Comparison of ENCODE assay signal across 8 cellular contexts in the genomic region with DNA sequence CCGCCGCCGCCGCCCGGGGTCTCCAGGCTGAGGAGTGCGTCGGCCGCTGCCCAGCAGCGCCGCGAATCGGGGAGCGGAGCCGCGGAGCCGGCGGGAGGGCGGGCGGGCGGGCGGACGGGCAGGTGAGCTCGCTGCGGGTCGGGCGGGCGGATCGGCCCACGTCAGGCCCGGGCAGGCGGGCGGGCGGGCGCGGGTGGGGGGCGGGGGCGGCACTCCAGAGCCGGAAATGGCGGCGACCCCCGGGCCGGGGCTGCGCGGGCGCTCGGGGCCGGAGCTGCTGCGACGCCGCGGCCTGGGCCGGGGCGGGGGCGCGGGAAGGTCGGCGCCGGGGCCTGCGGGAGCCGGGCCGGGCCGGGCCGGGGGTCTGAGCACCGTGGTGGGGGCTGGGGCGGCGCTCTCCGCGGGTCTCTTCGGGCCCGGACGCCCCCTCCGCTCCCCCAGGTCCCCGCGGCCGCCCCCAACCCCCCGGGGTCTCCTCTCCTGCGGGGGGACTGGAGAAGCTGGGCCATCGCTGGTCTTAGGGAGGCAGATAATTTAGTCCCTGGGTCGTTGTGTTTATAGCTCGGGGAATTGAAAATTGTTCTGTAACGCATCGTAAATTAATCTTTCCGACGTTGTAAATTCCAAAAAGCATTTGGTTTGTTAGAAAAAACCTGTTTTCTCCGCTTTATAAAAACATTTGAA. TPM values are rescaled to one million over a fixed set of nuclear protein-coding genes. Genes with fewer than 3 reads are reported as not detected.
A peak's percentile ranks its signal among the peaks of the same experiment; 100 is the strongest.
DNase-seq lines count a peak whose midpoint lies in the region; ATAC-seq and TF ChIP-seq lines count a peak whose summit lies in the region.

No MANE protein-coding gene starts in this region.

- H3K9me3 ChIP-seq in liver (ENCODE audit: control insufficient read depth in 4 of 4, low read length in 3 of 4): no peaks in the 10 kb centered on the region
- H3K9me3 ChIP-seq in upper lobe of left lung: no peaks in the 10 kb centered on the region

- WGBS in liver: under 1% methylated on average over 85 of the region's 85 CpGs
- WGBS in upper lobe of left lung, 2 donors: 0 to 2% methylated on average over 9 to 12 of the region's 85 CpGs

- H3K27ac Mint-ChIP-seq in activated naive CD8-positive, alpha-beta T cell: peak overlapping the region; percentile 96

- DNase-seq in upper lobe of left lung (peak in 1 of 2 donors; percentile 89), cortex of kidney (lab: John Stamatoyannopoulos, UW) (no peak), NOMO-1 treated with dmso at 0.1 percent for 144 hours (lab: John Stamatoyannopoulos, UW; ENCODE audit: unreplicated experiment) (no peak)

- peaks cover 3 to 36% (median 25%) of the 10 kb centered on the region in 4 donors for H3K4me1 ChIP-seq in liver (ENCODE audit: control insufficient read depth in 4 of 4, insufficient read depth in 4 of 4, low read length in 3 of 4)
- peaks cover 40 to 64% (median 45%) of the 10 kb centered on the region in 4 donors for H3K4me1 ChIP-seq in upper lobe of left lung

- peak overlapping the region; percentile 96 for H3K4me3 Mint-ChIP-seq in activated naive CD8-positive, alpha-beta T cell

- TF ChIP-seq EP300 in upper lobe of left lung (IDR thresholded peaks at IDR 0.05): no peak

- TF ChIP-seq CTCF in liver (IDR thresholded peaks at IDR 0.05; ENCODE audit: low read depth, low read length, missing input control) (no peak), upper lobe of left lung (IDR thresholded peaks at IDR 0.05) (no peak)

- no peaks in the 10 kb centered on the region for H3K9me3 Mint-ChIP-seq in activated naive CD8-positive, alpha-beta T cell (ENCODE audit: low read depth)

- H3K4me3 ChIP-seq in liver (ENCODE audit: low read depth in 1 of 3, low read length in 3 of 3) (peak overlapping the region; percentile 31 to 94 (median 90)), upper lobe of left lung (peak overlapping the region; percentile 56 to 75 (median 71))

- H3K36me3 Mint-ChIP-seq in activated naive CD8-positive, alpha-beta T cell: peaks cover 2% of the 10 kb centered on the region

- peak overlapping the region; percentile 64 to 93 for H3K9ac ChIP-seq in liver (ENCODE audit: low read depth in 1 of 2, low read length in 2 of 2)

- ATAC-seq in GM18867 (IDR thresholded peaks at IDR 0.05; ENCODE audit: unreplicated experiment) (peak; percentile 8), HG02852 (IDR thresholded peaks at IDR 0.05; ENCODE audit: unreplicated experiment) (peak; percentile 10), upper lobe of left lung (ENCODE audit: low FRiP score in 2 of 2) (no peak), HG03520 (IDR thresholded peaks at IDR 0.05; ENCODE audit: unreplicated experiment) (no peak)

- TF ChIP-seq RAD21 in liver (IDR thresholded peaks at IDR 0.05): no peak

- TF ChIP-seq POLR2A in upper lobe of left lung (IDR thresholded peaks at IDR 0.05): no peak

- H3K27me3 Mint-ChIP-seq in activated naive CD8-positive, alpha-beta T cell: no peaks in the 10 kb centered on the region

- no peaks in the 10 kb centered on the region for H3K27me3 ChIP-seq in liver (ENCODE audit: control insufficient read depth in 4 of 4, insufficient read depth in 4 of 4, low read length in 3 of 4)
- H3K27me3 ChIP-seq in upper lobe of left lung: no peaks in the 10 kb centered on the region

- H3K36me3 ChIP-seq in liver (ENCODE audit: control insufficient read depth in 4 of 4, insufficient read depth in 3 of 4, low read depth in 1 of 4, low read length in 3 of 4): peaks cover 2 to 13% (median 8%) of the 10 kb centered on the region in 4 donors
- H3K36me3 ChIP-seq in upper lobe of left lung: peaks cover 0 to 17% (median 11%) of the 10 kb centered on the region in 4 donors

- H3K27ac ChIP-seq in liver (ENCODE audit: low read depth in 1 of 2, low read length in 2 of 2) (peak overlapping the region; percentile 86 to 87), upper lobe of left lung (peak overlapping the region; percentile 86 to 94 (median 89))

- peaks cover 38% of the 10 kb centered on the region for H3K4me1 Mint-ChIP-seq in activated naive CD8-positive, alpha-beta T cell (ENCODE audit: low read depth)

TF ChIP-seq in liver, 16 proteins besides CTCF, POLR2A, EP300 and RAD21:
- TF ChIP-seq HNF4G (IDR thresholded peaks at IDR 0.05) (no peak), FOXA2 (IDR thresholded peaks at IDR 0.05) (no peak), JUND (IDR thresholded peaks at IDR 0.05) (no peak), TAF1 (conservative IDR thresholded peaks at IDR 0.05) (no peak), HNF4A (conservative IDR thresholded peaks at IDR 0.05) (no peak), SP1 (IDR thresholded peaks at IDR 0.05) (no peak)
- TF ChIP-seq, protein P1, sequence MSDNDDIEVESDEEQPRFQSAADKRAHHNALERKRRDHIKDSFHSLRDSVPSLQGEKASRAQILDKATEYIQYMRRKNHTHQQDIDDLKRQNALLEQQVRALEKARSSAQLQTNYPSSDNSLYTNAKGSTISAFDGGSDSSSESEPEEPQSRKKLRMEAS (IDR thresholded peaks at IDR 0.05): no peak
- TF ChIP-seq, protein P2, sequence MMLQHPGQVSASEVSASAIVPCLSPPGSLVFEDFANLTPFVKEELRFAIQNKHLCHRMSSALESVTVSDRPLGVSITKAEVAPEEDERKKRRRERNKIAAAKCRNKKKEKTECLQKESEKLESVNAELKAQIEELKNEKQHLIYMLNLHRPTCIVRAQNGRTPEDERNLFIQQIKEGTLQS (IDR thresholded peaks at IDR 0.05): no peak
- TF ChIP-seq, protein P3, sequence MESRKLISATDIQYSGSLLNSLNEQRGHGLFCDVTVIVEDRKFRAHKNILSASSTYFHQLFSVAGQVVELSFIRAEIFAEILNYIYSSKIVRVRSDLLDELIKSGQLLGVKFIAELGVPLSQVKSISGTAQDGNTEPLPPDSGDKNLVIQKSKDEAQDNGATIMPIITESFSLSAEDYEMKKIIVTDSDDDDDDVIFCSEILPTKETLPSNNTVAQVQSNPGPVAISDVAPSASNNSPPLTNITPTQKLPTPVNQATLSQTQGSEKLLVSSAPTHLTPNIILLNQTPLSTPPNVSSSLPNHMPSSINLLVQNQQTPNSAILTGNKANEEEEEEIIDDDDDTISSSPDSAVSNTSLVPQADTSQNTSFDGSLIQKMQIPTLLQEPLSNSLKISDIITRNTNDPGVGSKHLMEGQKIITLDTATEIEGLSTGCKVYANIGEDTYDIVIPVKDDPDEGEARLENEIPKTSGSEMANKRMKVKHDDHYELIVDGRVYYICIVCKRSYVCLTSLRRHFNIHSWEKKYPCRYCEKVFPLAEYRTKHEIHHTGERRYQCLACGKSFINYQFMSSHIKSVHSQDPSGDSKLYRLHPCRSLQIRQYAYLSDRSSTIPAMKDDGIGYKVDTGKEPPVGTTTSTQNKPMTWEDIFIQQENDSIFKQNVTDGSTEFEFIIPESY (IDR thresholded peaks at IDR 0.05): no peak

RNA-seq across cellular contexts. Expression of a gene that starts 0.4 kb away (rescaled TPM):
- total RNA-seq in liver: 10 to 100 TPM; 22.4 to 28.6 TPM
- polyA plus RNA-seq in liver: 10 to 100 TPM in 1 of 2 donors, 1 to 10 TPM in 1; 8.2 to 15.0 TPM
- total RNA-seq in upper lobe of left lung: 10 to 100 TPM; 44.6 to 66.0 (median 60.7) TPM

RNA-seq across cellular contexts. Expression of a gene that starts 30.3 kb away (rescaled TPM):
- total RNA-seq in liver (10 to 100 TPM; 25.3 to 31.2 TPM), upper lobe of left lung (100 to 1,000 TPM in 1 of 6 donors, 10 to 100 TPM in 5; 64.2 to 103 (median 79.4) TPM)
- 10 to 100 TPM; 12.3 to 33.0 TPM for polyA plus RNA-seq in liver

RNA-seq across cellular contexts. Expression of a gene that starts 34.0 kb away (rescaled TPM):
- not detected for total RNA-seq in liver
- polyA plus RNA-seq in liver: under 1 TPM in 1 of 2 donors, not detected in 1; 0.10 TPM
- total RNA-seq in upper lobe of left lung: under 1 TPM in 1 of 6 donors, not detected in 5; 0.23 TPM

Comparison
In these comparisons a context has a peak if more than half of its experiments do, and no peak if none do; other contexts are left out.
1. ATAC-seq: peak in GM18867 (single experiment) and HG02852 (single experiment); none in upper lobe of left lung (0 of 2) and HG03520 (single experiment).